Comparison of ENCODE assay signal across 15 cellular contexts in genomic region chr19:7265963-7266362, GRCh38. TPM values are rescaled to one million over a fixed set of nuclear protein-coding genes. Genes with fewer than 3 reads are reported as not detected.
A peak's percentile ranks its signal among the peaks of the same experiment; 100 is the strongest.
DNase-seq lines count a peak whose midpoint lies in the region; ATAC-seq and TF ChIP-seq lines count a peak whose summit lies in the region.
"Had no signal": no experiment of that assay in that cellular context is flagged by ENCODE, and none has a peak within 500 bp of the region (broad histone marks: within the 10 kb centered on the region; RNA-seq: fewer than 3 reads in every experiment).

No MANE protein-coding gene starts in this region.

- peak; percentile 85 to 90 for ATAC-seq in lower lobe of right lung
- no peak for ATAC-seq in stimulated activated memory B cell treated with anti-CD40 and anti-IgM and Interleukin-4, amounts not matched to agents 10 μg/mL and 1 μg/mL and 100 μg/mL, for 72 hours
- ATAC-seq in GM18502 (IDR thresholded peaks at IDR 0.05; ENCODE audit: poor library complexity, unreplicated experiment), result no peak
- ATAC-seq: A549, Panc1 had no signal

- H3K27ac Mint-ChIP-seq in stimulated activated memory B cell treated with anti-CD40 and anti-IgM and Interleukin-4, amounts not matched to agents 10 μg/mL and 1 μg/mL and 100 μg/mL, for 72 hours, result no peak overlapping the region
- H3K27ac Mint-ChIP-seq: activated naive CD4-positive, alpha-beta T cell treated with anti-CD3 and anti-CD28 coated beads, Interleukin-2, amount 50 U/mL, for 24 hours had no signal

- H3K9me3 ChIP-seq in lower lobe of right lung (no peaks in the 10 kb centered on the region), thyroid gland (no peaks in the 10 kb centered on the region)
- H3K9me3 ChIP-seq: A549 had no signal

- DNase-seq in NCI-H510A treated with DMSO at 0.1 percent for 48 hours (lab: John Stamatoyannopoulos, UW), result peak; percentile 7
- no peak for DNase-seq in NCI-H510A (lab: John Stamatoyannopoulos, UW)
- peak; percentile 61 for DNase-seq in lower lobe of right lung
- DNase-seq in thyroid gland, result peak; percentile 29 to 45
- no peak for DNase-seq in NCI-H146 (lab: John Stamatoyannopoulos, UW)
- DNase-seq: activated CD4-positive, CD25-positive, alpha-beta regulatory T cell; activated CD8-positive, alpha-beta memory T cell treated with anti-CD3 and anti-CD28 coated beads, Interleukin-2, amount 50 U/mL, for 4 hours; caudate nucleus; NCI-H345 had no signal

- H3K27me3 ChIP-seq in lower lobe of right lung (ENCODE audit: low read depth), result no peaks in the 10 kb centered on the region
- no peaks in the 10 kb centered on the region for H3K27me3 ChIP-seq in thyroid gland

- peaks cover 16% of the 10 kb centered on the region for H3K36me3 ChIP-seq in lower lobe of right lung
- peaks cover 5 to 12% of the 10 kb centered on the region in 2 donors for H3K36me3 ChIP-seq in thyroid gland

- peaks cover 9% of the 10 kb centered on the region for H3K27me3 Mint-ChIP-seq in stimulated activated memory B cell treated with anti-CD40 and anti-IgM and Interleukin-4, amounts not matched to agents 10 μg/mL and 1 μg/mL and 100 μg/mL, for 72 hours
- H3K27me3 Mint-ChIP-seq: activated naive CD4-positive, alpha-beta T cell treated with anti-CD3 and anti-CD28 coated beads, Interleukin-2, amount 50 U/mL, for 24 hours had no signal

- H3K4me3 ChIP-seq in lower lobe of right lung, result no peak overlapping the region
- no peak overlapping the region for H3K4me3 ChIP-seq in thyroid gland (replicated peaks in 1 of 3)
- H3K4me3 ChIP-seq: A549 had no signal

- H3K4me3 Mint-ChIP-seq in stimulated activated memory B cell treated with anti-CD40 and anti-IgM and Interleukin-4, amounts not matched to agents 10 μg/mL and 1 μg/mL and 100 μg/mL, for 72 hours, result no peak overlapping the region
- H3K4me3 Mint-ChIP-seq: activated naive CD4-positive, alpha-beta T cell treated with anti-CD3 and anti-CD28 coated beads, Interleukin-2, amount 50 U/mL, for 24 hours had no signal

- peaks cover 16% of the 10 kb centered on the region for H3K36me3 Mint-ChIP-seq in stimulated activated memory B cell treated with anti-CD40 and anti-IgM and Interleukin-4, amounts not matched to agents 10 μg/mL and 1 μg/mL and 100 μg/mL, for 72 hours
- H3K36me3 Mint-ChIP-seq: activated naive CD4-positive, alpha-beta T cell treated with anti-CD3 and anti-CD28 coated beads, Interleukin-2, amount 50 U/mL, for 24 hours had no signal

- TF ChIP-seq CTCF in lower lobe of right lung (IDR thresholded peaks at IDR 0.05) (no peak), thyroid gland (IDR thresholded peaks at IDR 0.05) (no peak)

- H3K9me3 Mint-ChIP-seq in stimulated activated memory B cell treated with anti-CD40 and anti-IgM and Interleukin-4, amounts not matched to agents 10 μg/mL and 1 μg/mL and 100 μg/mL, for 72 hours, result no peaks in the 10 kb centered on the region
- H3K9me3 Mint-ChIP-seq: activated naive CD4-positive, alpha-beta T cell treated with anti-CD3 and anti-CD28 coated beads, Interleukin-2, amount 50 U/mL, for 24 hours had no signal

- H3K27ac ChIP-seq in angular gyrus (ENCODE audit: low read depth, low read length) (peak overlapping the region; percentile 47), lower lobe of right lung (peak overlapping the region; percentile 57), thyroid gland (peak overlapping the region; percentile 21 to 68 (median 51))
- H3K27ac ChIP-seq: A549 had no signal

- intact Hi-C loops in lower lobe of right lung (cut with DNase I) (no loop called here), thyroid gland (cut with DNase I) (no loop called here)

- WGBS in thyroid gland, 2 donors, result 48 to 50% methylated on average over 5 of the region's 5 CpGs

- TF ChIP-seq POLR2A in thyroid gland (IDR thresholded peaks at IDR 0.05), result no peak

- H3K4me1 Mint-ChIP-seq in stimulated activated memory B cell treated with anti-CD40 and anti-IgM and Interleukin-4, amounts not matched to agents 10 μg/mL and 1 μg/mL and 100 μg/mL, for 72 hours, result peaks cover 11% of the 10 kb centered on the region
- H3K4me1 Mint-ChIP-seq: activated naive CD4-positive, alpha-beta T cell treated with anti-CD3 and anti-CD28 coated beads, Interleukin-2, amount 50 U/mL, for 24 hours had no signal

- peaks cover 25% of the 10 kb centered on the region for H3K4me1 ChIP-seq in lower lobe of right lung
- H3K4me1 ChIP-seq in thyroid gland, result peaks cover 11 to 33% of the 10 kb centered on the region in 2 donors
- H3K4me1 ChIP-seq: A549 had no signal

RNA-seq across cellular contexts. Expression of gene INSR, which starts 28.3 kb away (rescaled TPM):
- total RNA-seq in lower lobe of right lung (37.3 TPM), thyroid gland (100 to 1,000 TPM in 1 of 4 donors, 10 to 100 TPM in 3; 38.9 to 101 (median 67.7) TPM)

Comparison
In these comparisons a context has a peak if more than half of its experiments do, and no peak if none do; other contexts are left out.
1. DNase-seq: peak in NCI-H510A treated with DMSO at 0.1 percent for 48 hours (single experiment), lower lobe of right lung (single experiment) and thyroid gland (2 of 2); none in NCI-H510A (single experiment) and NCI-H146 (single experiment).
2. ATAC-seq: peak in lower lobe of right lung (2 of 2); none in stimulated activated memory B cell treated with anti-CD40 and anti-IgM and Interleukin-4, amounts not matched to agents 10 μg/mL and 1 μg/mL and 100 μg/mL, for 72 hours (single experiment) and GM18502 (single experiment).
3. Peak in every context shown above with its lines, with median percentiles within 50 percentile points of each other: H3K27ac ChIP-seq.